ENCODE assay signal across 9 cellular contexts in the genomic region with DNA sequence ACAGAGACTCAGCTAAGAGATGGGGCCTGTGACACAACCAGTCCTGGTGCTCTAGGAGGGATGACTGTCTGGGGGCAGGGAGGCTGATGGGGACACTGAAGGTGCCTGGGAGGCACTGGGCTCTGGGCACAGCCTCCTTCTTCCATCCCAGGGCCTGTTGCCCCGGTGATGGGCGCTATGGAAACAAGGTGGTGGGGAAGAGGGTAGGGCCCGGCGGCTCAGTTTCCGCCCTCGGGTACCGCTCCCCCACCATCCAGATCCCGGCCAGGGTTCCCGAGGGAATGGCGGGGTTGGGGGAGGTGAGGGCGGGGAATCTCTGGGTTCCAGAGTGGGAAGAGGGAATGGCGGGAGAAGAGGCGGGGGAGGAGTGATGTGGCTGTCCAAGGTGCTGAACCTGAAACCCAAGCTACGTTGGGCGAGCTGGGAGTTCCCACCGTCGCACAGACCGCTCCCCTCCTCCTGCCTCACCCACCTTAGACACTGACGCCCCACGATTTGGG. TPM values are rescaled to one million over a fixed set of nuclear protein-coding genes. Genes with fewer than 3 reads are reported as not detected.
DNase-seq lines count a peak whose midpoint lies in the region; ATAC-seq and TF ChIP-seq lines count a peak whose summit lies in the region.
"Had no signal": no experiment of that assay in that cellular context is flagged by ENCODE, and none has a peak within 500 bp of the region (broad histone marks: within the 10 kb centered on the region; RNA-seq: fewer than 3 reads in every experiment).

No MANE protein-coding gene starts in this region.

- TF ChIP-seq CTCF in chondrocyte (IDR thresholded peaks at IDR 0.05) = no peak
- TF ChIP-seq CTCF in nephron (IDR thresholded peaks at IDR 0.05; ENCODE audit: unreplicated experiment in 3 of 3) = no peak

- ATAC-seq in HG03039 (IDR thresholded peaks at IDR 0.05; ENCODE audit: unreplicated experiment) = no peak
- ATAC-seq in HG03378 (IDR thresholded peaks at IDR 0.05; ENCODE audit: unreplicated experiment) = no peak
- no peak for ATAC-seq in GM21737 (IDR thresholded peaks at IDR 0.05; ENCODE audit: unreplicated experiment)

- peak overlapping the region; percentile 16 for H3K4me3 Mint-ChIP-seq in chondrocyte (ENCODE audit: unreplicated experiment)
- peak overlapping the region; percentile 40 to 51 (median 42) for H3K4me3 Mint-ChIP-seq in nephron

- peak; percentile 47 for DNase-seq in activated CD4-positive, alpha-beta T cell treated with anti-CD3 and anti-CD28 coated beads for 48 hours
- DNase-seq in activated CD4-positive, alpha-beta T cell treated with anti-CD3 and anti-CD28 coated beads for 1 hour = no peak
- peak; percentile 88 for DNase-seq in NCI-H69 (lab: John Stamatoyannopoulos, UW)
- no peak for DNase-seq in chondrocyte (ENCODE audit: low spot score)

- H3K4me1 Mint-ChIP-seq in chondrocyte (ENCODE audit: low read depth) (peaks cover 15% of the 10 kb centered on the region), nephron (peaks cover 6% of the 10 kb centered on the region)

- H3K27me3 Mint-ChIP-seq in chondrocyte (ENCODE audit: low read depth) (peaks cover 27% of the 10 kb centered on the region), nephron (ENCODE audit: low read depth) (peaks cover 85% of the 10 kb centered on the region)

- H3K36me3 Mint-ChIP-seq in chondrocyte (ENCODE audit: low read depth) (no peaks in the 10 kb centered on the region), nephron (ENCODE audit: low read depth) (no peaks in the 10 kb centered on the region)

- H3K9me3 Mint-ChIP-seq in chondrocyte (ENCODE audit: low read depth) (no peaks in the 10 kb centered on the region), nephron (no peaks in the 10 kb centered on the region)

- H3K27ac Mint-ChIP-seq in chondrocyte (ENCODE audit: unreplicated experiment) (no peak overlapping the region), nephron (no peak overlapping the region)

RNA-seq across cellular contexts. Expression of a gene that starts 1.0 kb away (rescaled TPM):
- not detected in 3 replicates for total RNA-seq in chondrocyte

RNA-seq across cellular contexts. Expression of a gene that starts 5.3 kb away (rescaled TPM):
- total RNA-seq in chondrocyte = not detected in 3 replicates
- total RNA-seq: T-helper 1 cell treated with Interleukin-12 subunit alpha and Interleukin-12 subunit beta and Interleukin-4 antibody, amounts not matched to agents 30 ng/mL and 1 ng/mL, for 36 hours had no signal

RNA-seq across cellular contexts. Expression of a gene that starts 14.3 kb away (rescaled TPM):
- total RNA-seq in chondrocyte = 3.5 to 8.9 TPM (median 7.8 TPM) in 3 replicates

RNA-seq across cellular contexts. Expression of a gene that starts 25.2 kb away (rescaled TPM):
- total RNA-seq in chondrocyte = 107 to 118 TPM (median 116 TPM) in 3 replicates

RNA-seq across cellular contexts. Expression of a gene that starts 57.4 kb away (rescaled TPM):
- total RNA-seq in chondrocyte = not detected in 3 replicates
- total RNA-seq: T-helper 1 cell treated with Interleukin-12 subunit alpha and Interleukin-12 subunit beta and Interleukin-4 antibody, amounts not matched to agents 30 ng/mL and 1 ng/mL, for 36 hours had no signal

Comparison
In these comparisons a context has a peak if more than half of its experiments do, and no peak if none do; other contexts are left out.
1. DNase-seq: peak in activated CD4-positive, alpha-beta T cell treated with anti-CD3 and anti-CD28 coated beads for 48 hours (single experiment) and NCI-H69 (single experiment); none in activated CD4-positive, alpha-beta T cell treated with anti-CD3 and anti-CD28 coated beads for 1 hour (single experiment) and chondrocyte (single experiment).